ENCODE assay signal across 12 cellular contexts in the genomic region with DNA sequence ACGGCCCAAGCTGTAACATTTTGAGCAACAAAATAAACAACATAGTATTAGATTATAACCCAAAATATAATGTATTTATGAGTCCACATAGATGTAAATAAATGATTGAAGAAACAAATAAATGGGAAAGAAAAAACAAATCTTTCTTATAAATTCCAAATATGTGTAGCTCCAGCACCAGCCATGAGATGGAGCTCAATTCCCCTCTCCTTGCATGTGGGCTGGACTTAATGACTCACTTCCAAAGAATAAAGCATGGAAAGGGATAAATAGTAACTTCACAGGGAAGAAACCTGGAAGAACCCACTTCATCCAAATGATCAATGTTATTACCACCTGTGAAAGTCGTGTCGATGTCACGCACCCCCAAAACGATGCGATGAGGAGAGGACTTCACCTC.
A peak's percentile ranks its signal among the peaks of the same experiment; 100 is the strongest.
DNase-seq lines count a peak whose midpoint lies in the region; ATAC-seq and TF ChIP-seq lines count a peak whose summit lies in the region.
"Had no signal": no experiment of that assay in that cellular context is flagged by ENCODE, and none has a peak within 500 bp of the region (broad histone marks: within the 10 kb centered on the region; RNA-seq: fewer than 3 reads in every experiment).

No MANE protein-coding gene starts in this region.

- H3K4me3 Mint-ChIP-seq in type B pancreatic cell = no peak overlapping the region
- H3K4me3 Mint-ChIP-seq: activated naive CD8-positive, alpha-beta T cell treated with anti-CD3 and anti-CD28 coated beads for 36 hours had no signal

- DNase-seq in NCI-H748 (lab: John Stamatoyannopoulos, UW; ENCODE audit: unreplicated experiment) (peak; percentile 33), NCI-H748 treated with DMSO at 0.1 percent for 48 hours (lab: John Stamatoyannopoulos, UW) (no peak), SK-MEL-5 (ENCODE audit: low read depth, low spot score) (peak; percentile 70), fibroblast of mammary gland (ENCODE audit: low read depth) (peak; percentile 66), type B pancreatic cell (ENCODE audit: extremely low spot score, unreplicated experiment) (no peak), ecto neural progenitor cell (ENCODE audit: low spot score) (no peak)
- DNase-seq: activated naive CD8-positive, alpha-beta T cell treated with anti-CD3 and anti-CD28 coated beads for 36 hours; NCI-H2171 treated with DMSO at 0.1 percent for 48 hours; upper lobe of left lung had no signal

- H3K27me3 Mint-ChIP-seq in type B pancreatic cell = peaks cover 2% of the 10 kb centered on the region
- H3K27me3 Mint-ChIP-seq: activated naive CD8-positive, alpha-beta T cell treated with anti-CD3 and anti-CD28 coated beads for 36 hours had no signal

- H3K4me3 ChIP-seq in fibroblast of mammary gland (ENCODE audit: control insufficient read depth, low read depth, low read length) = no peak overlapping the region
- H3K4me3 ChIP-seq: BLaER1, upper lobe of left lung had no signal

- H3K36me3 Mint-ChIP-seq in type B pancreatic cell = no peaks in the 10 kb centered on the region
- H3K36me3 Mint-ChIP-seq: activated naive CD8-positive, alpha-beta T cell treated with anti-CD3 and anti-CD28 coated beads for 36 hours had no signal

- H3K9me3 Mint-ChIP-seq in type B pancreatic cell = no peaks in the 10 kb centered on the region
- H3K9me3 Mint-ChIP-seq: activated naive CD8-positive, alpha-beta T cell treated with anti-CD3 and anti-CD28 coated beads for 36 hours had no signal

- ATAC-seq in GM18498 (IDR thresholded peaks at IDR 0.05; ENCODE audit: unreplicated experiment) (no peak), GM19395 (IDR thresholded peaks at IDR 0.05; ENCODE audit: unreplicated experiment) (no peak)

- H3K27ac Mint-ChIP-seq in type B pancreatic cell = no peak overlapping the region
- H3K27ac Mint-ChIP-seq: activated naive CD8-positive, alpha-beta T cell treated with anti-CD3 and anti-CD28 coated beads for 36 hours had no signal

- in situ Hi-C loops in SK-MEL-5 (cut with HindIII; ENCODE audit: low pct_unique_long_range_greater_than_20kb, low sequenced_read_pairs) = no loop called here

- TF ChIP-seq CTCF in fibroblast of mammary gland (conservative IDR thresholded peaks at IDR 0.05; ENCODE audit: control insufficient read depth, insufficient read depth, low read depth, low read length) (peak; percentile 66), type B pancreatic cell (conservative IDR thresholded peaks at IDR 0.05) (peak; percentile 47)

- H3K4me1 Mint-ChIP-seq in type B pancreatic cell (ENCODE audit: unreplicated experiment) = peaks cover 14% of the 10 kb centered on the region

Comparison
In these comparisons a context has a peak if more than half of its experiments do, and no peak if none do; other contexts are left out.
1. DNase-seq: peak in NCI-H748 (single experiment), SK-MEL-5 (single experiment) and fibroblast of mammary gland (single experiment); none in NCI-H748 treated with DMSO at 0.1 percent for 48 hours (single experiment), type B pancreatic cell (single experiment) and ecto neural progenitor cell (single experiment).